Comparison of ENCODE assay signal across 8 cellular contexts in genomic region chr19:55383789-55384575, GRCh38. TPM values are rescaled to one million over a fixed set of nuclear protein-coding genes. Genes with fewer than 3 reads are reported as not detected.
A peak's percentile ranks its signal among the peaks of the same experiment; 100 is the strongest.
DNase-seq lines count a peak whose midpoint lies in the region; ATAC-seq and TF ChIP-seq lines count a peak whose summit lies in the region.

Gene TMEM238 (minus strand): TSS chr19:55384292. CDS start chr19:55384259, 33 bp downstream.

- H3K27me3 ChIP-seq in HUES48 (ENCODE audit: control insufficient read depth, insufficient read depth, low read length) (no peaks in the 10 kb centered on the region; the same call in 1 of the 2 replicates), heart right ventricle (no peaks in the 10 kb centered on the region)

- H3K9me3 ChIP-seq in HUES48 (ENCODE audit: control insufficient read depth, insufficient read depth, low read length) (no peaks in the 10 kb centered on the region), heart right ventricle (no peaks in the 10 kb centered on the region)

- H3K36me3 ChIP-seq in HUES48 (ENCODE audit: control insufficient read depth, insufficient read depth, low read length) (peaks cover 28% of the 10 kb centered on the region), heart right ventricle (peaks cover 0 to 25% (median 22%) of the 10 kb centered on the region in 9 donors)

- TF ChIP-seq POLR2A in Raji (IDR thresholded peaks at IDR 0.05; ENCODE audit: insufficient read depth, low read depth, low read length) = peak; percentile 53; the same call in 1 of the 2 replicates

- intact Hi-C loops in heart right ventricle (cut with DNase I) = loop anchor here in 9 of 10 donors (2.0 to 10.0 kb wide), 5 partner anchors 43 to 82 kb away; partner anchors contain the start of gene KMT5C (in 1 of the 9)
- intact Hi-C loops in posterior cingulate gyrus (cut with DNase I) = loop anchor here (5.0 kb wide), 2 partner anchors 47 to 82 kb away; partner anchors contain the start of gene KMT5C

- H3K4me1 ChIP-seq in HUES48 (ENCODE audit: control insufficient read depth, insufficient read depth, low read length) (peaks cover 28% of the 10 kb centered on the region), heart right ventricle (peaks cover 27 to 45% (median 43%) of the 10 kb centered on the region in 9 donors)

- ATAC-seq in heart right ventricle (peak in 3 of 8 donors; percentile 4 to 6 (median 5)), HG03571 (IDR thresholded peaks at IDR 0.05; ENCODE audit: unreplicated experiment) (no peak), HG03135 (IDR thresholded peaks at IDR 0.05; ENCODE audit: unreplicated experiment) (no peak)

- 3 to 4% methylated on average over 87 to 108 of the region's 108 CpGs for WGBS in heart right ventricle, 2 donors

- peak; percentile 30 for DNase-seq in DMS153 treated with DMSO at 0.1 percent for 48 hours (lab: John Stamatoyannopoulos, UW; ENCODE audit: unreplicated experiment)
- peak; percentile 61 for DNase-seq in amniotic stem cell (lab: John Stamatoyannopoulos, UW)
- peak; percentile 39 to 59 for DNase-seq in heart right ventricle
- DNase-seq in posterior cingulate gyrus = peak in 6 of 10 donors; percentile 40 to 92 (median 58)

- H3K4me3 ChIP-seq in HUES48 (ENCODE audit: low read depth, low read length) (peak within 1 kb of the TSS; percentile 94), heart right ventricle (peak within 1 kb of the TSS; percentile 18 to 99 (median 80))

- peak within 1 kb of the TSS; percentile 36 for H3K9ac ChIP-seq in HUES48 (ENCODE audit: low read depth, low read length)

- peak in 6 of 9 donors; percentile 7 to 58 (median 34) for TF ChIP-seq CTCF in heart right ventricle (IDR thresholded peaks at IDR 0.05)

- peak within 1 kb of the TSS; percentile 91 for H3K27ac ChIP-seq in HUES48 (ENCODE audit: low read depth, low read length)
- peak within 1 kb of the TSS; percentile 77 to 97 (median 91) for H3K27ac ChIP-seq in heart right ventricle

RNA-seq across cellular contexts. Expression of gene TMEM238, which starts in this region (rescaled TPM):
- total RNA-seq in heart right ventricle = 1 to 10 TPM in 2 of 10 donors, under 1 TPM in 6, not detected in 2; 0.25 to 1.3 (median 0.49) TPM
- under 1 TPM in 1 of 2 donors, not detected in 1; 0.06 TPM for polyA plus RNA-seq in heart right ventricle
